Comparison of ENCODE assay signal across 8 cellular contexts in the genomic region with DNA sequence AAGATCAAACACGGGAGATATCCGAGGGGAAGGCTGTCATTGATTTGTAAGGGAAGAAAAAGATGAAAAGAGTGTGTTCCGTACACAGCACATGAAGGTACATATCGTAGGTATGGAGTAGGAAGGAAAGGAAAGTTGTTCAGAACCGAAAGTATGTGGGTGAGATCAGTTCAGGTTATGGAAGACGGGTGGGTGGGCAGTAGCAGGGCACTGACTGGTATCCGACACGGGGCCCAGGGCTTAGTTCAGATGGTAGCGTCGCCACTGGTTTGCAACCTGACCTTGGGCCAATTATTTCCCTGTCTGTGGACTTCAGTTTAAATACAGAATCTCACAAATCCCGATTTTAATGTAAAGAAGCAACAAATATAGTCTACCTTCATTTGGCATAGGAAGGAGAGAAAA.
DNase-seq lines count a peak whose midpoint lies in the region; ATAC-seq and TF ChIP-seq lines count a peak whose summit lies in the region.

No MANE protein-coding gene starts in this region.

- no peak overlapping the region for H3K9ac ChIP-seq in parathyroid adenoma

- H3K4me1 ChIP-seq in parathyroid adenoma = peaks cover 2% of the 10 kb centered on the region

- peaks cover 17% of the 10 kb centered on the region for H3K79me2 ChIP-seq in parathyroid adenoma

- H3K27me3 ChIP-seq in parathyroid adenoma (ENCODE audit: control insufficient read depth, insufficient read depth, low read length) = no peaks in the 10 kb centered on the region

- TF ChIP-seq CTCF in fibroblast of pulmonary artery (IDR thresholded peaks at IDR 0.05; ENCODE audit: low read length, missing control alignments) = no peak
- no peak for TF ChIP-seq CTCF in parathyroid adenoma (IDR thresholded peaks at IDR 0.05)

- peak; percentile 56 for DNase-seq in DMS53 (lab: John Stamatoyannopoulos, UW)
- DNase-seq in DMS53 treated with DMSO at 0.1 percent for 48 hours (lab: John Stamatoyannopoulos, UW; ENCODE audit: unreplicated experiment) = no peak
- DNase-seq in activated CD4-positive, alpha-beta T cell treated with anti-CD3 and anti-CD28 coated beads, Interleukin-2, amount 50 U/mL, for 48 hours = peak; percentile 35 to 49
- DNase-seq in fibroblast of pulmonary artery (ENCODE audit: low read depth) = no peak
- DNase-seq in effector CD4-positive, alpha-beta T cell = no peak

- H3K36me3 ChIP-seq in parathyroid adenoma (ENCODE audit: control insufficient read depth, insufficient read depth, low read length) = no peaks in the 10 kb centered on the region

- peak overlapping the region; percentile 75 for H3K27ac ChIP-seq in parathyroid adenoma

- H3K4me3 ChIP-seq in fibroblast of pulmonary artery (replicated peaks; ENCODE audit: low read depth, low read length) = peak overlapping the region; percentile 93
- H3K4me3 ChIP-seq in parathyroid adenoma (ENCODE audit: low read depth, low read length) = peak overlapping the region; percentile 61

- H3K4me2 ChIP-seq in parathyroid adenoma (ENCODE audit: low read length) = peak overlapping the region; percentile 66

- H2AFZ ChIP-seq in parathyroid adenoma = peak overlapping the region; percentile 0

- H3K9me3 ChIP-seq in parathyroid adenoma (ENCODE audit: control insufficient read depth, low read length) = no peaks in the 10 kb centered on the region

- ATAC-seq in HG03439 (IDR thresholded peaks at IDR 0.05; ENCODE audit: unreplicated experiment) (no peak), GM18502 (IDR thresholded peaks at IDR 0.05; ENCODE audit: poor library complexity, unreplicated experiment) (no peak)

Comparison
In these comparisons a context has a peak if more than half of its experiments do, and no peak if none do; other contexts are left out.
1. DNase-seq: peak in DMS53 (single experiment) and activated CD4-positive, alpha-beta T cell treated with anti-CD3 and anti-CD28 coated beads, Interleukin-2, amount 50 U/mL, for 48 hours (2 of 2); none in DMS53 treated with DMSO at 0.1 percent for 48 hours (single experiment), fibroblast of pulmonary artery (single experiment) and effector CD4-positive, alpha-beta T cell (single experiment).